ENCODE assay signal across 1 cellular context in genomic region chr1:198529414-198529813, GRCh38.
TF ChIP-seq lines count a peak whose summit lies in the region.

No MANE protein-coding gene starts in this region.

TF ChIP-seq in SK-N-SH, 30 proteins besides CTCF, POLR2A, EP300 and RAD21 (continued from another document):
- TF ChIP-seq, protein P1, sequence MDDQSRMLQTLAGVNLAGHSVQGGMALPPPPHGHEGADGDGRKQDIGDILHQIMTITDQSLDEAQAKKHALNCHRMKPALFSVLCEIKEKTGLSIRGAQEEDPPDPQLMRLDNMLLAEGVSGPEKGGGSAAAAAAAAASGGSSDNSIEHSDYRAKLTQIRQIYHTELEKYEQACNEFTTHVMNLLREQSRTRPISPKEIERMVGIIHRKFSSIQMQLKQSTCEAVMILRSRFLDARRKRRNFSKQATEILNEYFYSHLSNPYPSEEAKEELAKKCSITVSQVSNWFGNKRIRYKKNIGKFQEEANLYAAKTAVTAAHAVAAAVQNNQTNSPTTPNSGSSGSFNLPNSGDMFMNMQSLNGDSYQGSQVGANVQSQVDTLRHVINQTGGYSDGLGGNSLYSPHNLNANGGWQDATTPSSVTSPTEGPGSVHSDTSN (IDR thresholded peaks at IDR 0.05) = peak; percentile 87
- TF ChIP-seq TAF1 (IDR thresholded peaks at IDR 0.05; ENCODE audit: borderline replicate concordance, low read depth, low read length) (no peak), FOSL2 (IDR thresholded peaks at IDR 0.05; ENCODE audit: borderline replicate concordance, low read depth) (0 out of 2 replicates have a peak, but pooled peaks have one; percentile 7), JUND (IDR thresholded peaks at IDR 0.05) (peak; percentile 51; the same call in 1 of the 2 replicates)
